ENCODE assay signal across 18 cellular contexts in the genomic region with DNA sequence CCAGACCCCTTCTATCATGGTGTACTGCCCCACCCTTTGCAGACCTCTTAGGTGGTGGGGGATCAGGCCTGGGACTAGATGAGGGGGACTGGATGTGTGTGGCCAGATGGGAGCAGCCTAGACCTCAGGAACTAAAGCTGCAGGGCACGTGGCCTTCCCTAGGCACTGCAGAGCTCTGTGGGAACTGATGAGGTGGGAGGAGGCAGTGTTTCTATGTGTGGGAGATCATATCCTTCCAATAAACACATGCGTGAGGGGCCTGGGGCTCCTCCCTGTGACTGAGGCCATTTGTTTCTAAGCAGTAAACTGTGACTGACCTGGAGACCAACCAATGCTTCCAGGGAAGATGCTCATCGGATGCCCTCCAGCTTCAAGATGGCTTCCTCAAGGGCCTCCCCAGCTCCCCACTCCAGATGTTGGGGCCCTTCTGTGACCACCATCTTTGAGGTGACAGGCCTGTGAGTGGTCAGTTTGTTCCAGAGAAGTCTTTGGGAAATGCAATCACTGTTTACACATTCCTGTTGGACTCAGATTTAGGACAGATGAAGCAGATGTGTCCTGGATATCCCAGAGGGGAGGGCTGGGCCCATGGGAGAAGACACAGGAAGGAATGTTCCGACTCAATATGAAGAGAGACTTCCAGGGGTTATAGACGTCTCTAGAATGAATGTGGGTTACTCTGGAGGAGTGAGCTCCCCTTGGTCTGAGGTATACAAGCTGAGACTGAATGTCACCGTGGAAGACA. TPM values are rescaled to one million over a fixed set of nuclear protein-coding genes. Genes with fewer than 3 reads are reported as not detected.
A peak's percentile ranks its signal among the peaks of the same experiment; 100 is the strongest.
DNase-seq lines count a peak whose midpoint lies in the region; ATAC-seq and TF ChIP-seq lines count a peak whose summit lies in the region.
"Had no signal": no experiment of that assay in that cellular context is flagged by ENCODE, and none has a peak within 500 bp of the region (broad histone marks: within the 10 kb centered on the region; RNA-seq: fewer than 3 reads in every experiment).

No MANE protein-coding gene starts in this region.

- H4K91ac ChIP-seq in IMR-90 (ENCODE audit: insufficient read depth, low read depth, low read length): peak overlapping the region; percentile 37; the same call in 1 of the 2 replicates
- no peak overlapping the region for H4K91ac ChIP-seq in mesenchymal stem cell (ENCODE audit: low read length)

- intact Hi-C loops in IMR-90 (cut with micrococcal nuclease): no loop called here

- peaks cover 17% of the 10 kb centered on the region for H3K9me1 ChIP-seq in IMR-90 (ENCODE audit: insufficient read depth, low read length)

- no peaks in the 10 kb centered on the region for H3K9me3 Mint-ChIP-seq in stimulated activated effector memory CD8-positive, alpha-beta T cell treated with anti-CD3 and anti-CD28 coated beads, Interleukin-12 subunit alpha, Interleukin-12 subunit beta, amount 100 ng/mL, for 72 hours
- H3K9me3 Mint-ChIP-seq: CD4-positive, CD25-positive, alpha-beta regulatory T cell; GM23338 had no signal

- peak overlapping the region; percentile 39 for H2AK9ac ChIP-seq in IMR-90 (replicated peaks; ENCODE audit: low read depth, low read length, poor library complexity)

- in situ Hi-C loops in IMR-90 (cut with MboI; ENCODE audit: low sequenced_read_pairs): no loop called here

- no TSS peak for BruUV-seq in IMR-90 (replicated peaks; lab: Mats Ljungman, UMichigan)

- TF ChIP-seq CTCF in IMR-90 (conservative IDR thresholded peaks at IDR 0.05; ENCODE audit: low read depth, low read length): no peak

- H3K27me3 ChIP-seq in IMR-90 (ENCODE audit: control insufficient read depth, insufficient read depth, low read length) (no peaks in the 10 kb centered on the region), mesenchymal stem cell (ENCODE audit: control insufficient read depth in 1 of 2, insufficient read depth in 1 of 2, low read length in 2 of 2) (no peaks in the 10 kb centered on the region)
- H3K27me3 ChIP-seq: MG63 had no signal

- peak overlapping the region; percentile 85 for H3K4ac ChIP-seq in IMR-90 (ENCODE audit: low read depth, low read length)
- no peak overlapping the region for H3K4ac ChIP-seq in mesenchymal stem cell (ENCODE audit: low read depth in 1 of 2, low read length in 2 of 2)

- no peak overlapping the region for H3K4me3 Mint-ChIP-seq in stimulated activated effector memory CD8-positive, alpha-beta T cell treated with anti-CD3 and anti-CD28 coated beads, Interleukin-12 subunit alpha, Interleukin-12 subunit beta, amount 100 ng/mL, for 72 hours
- H3K4me3 Mint-ChIP-seq: CD4-positive, CD25-positive, alpha-beta regulatory T cell; GM23338 had no signal

- H2AFZ ChIP-seq in IMR-90 (replicated peaks; ENCODE audit: low read length, poor library complexity): peak overlapping the region; percentile 81
- no peak overlapping the region for H2AFZ ChIP-seq in mesenchymal stem cell (ENCODE audit: low read depth, low read length)
- H2AFZ ChIP-seq: GM23338 had no signal

- DNase-seq in IMR-90 (no peak), mesenchymal stem cell (no peak), pons (ENCODE audit: low spot score) (no peak)
- no peak for DNase-seq in stimulated activated effector memory CD8-positive, alpha-beta T cell treated with anti-CD3 and anti-CD28 coated beads, Interleukin-12 subunit alpha, Interleukin-12 subunit beta, amount 100 ng/mL, for 72 hours (ENCODE audit: low spot score in 2 of 2)
- no peak for DNase-seq in activated naive CD4-positive, alpha-beta T cell (lab: John Stamatoyannopoulos, UW)
- DNase-seq: AML-193; CD4-positive, CD25-positive, alpha-beta regulatory T cell; DMS53; MG63; NCI-H1105 treated with DMSO at 0.1 percent for 48 hours; NCI-H187; NCI-H446 treated with DMSO at 0.1 percent for 48 hours; NCI-H748 treated with DMSO at 0.1 percent for 48 hours; Right ventricle myocardium superior had no signal

- no peak overlapping the region for H4K5ac ChIP-seq in IMR-90 (ENCODE audit: low read depth, low read length)

- H2BK15ac ChIP-seq in IMR-90 (ENCODE audit: low read depth, low read length) (peak overlapping the region; percentile 54; the same call in 1 of the 3 replicates), mesenchymal stem cell (ENCODE audit: low read depth, poor library complexity, severe bottlenecking) (peak overlapping the region; percentile 19)

- H4K8ac ChIP-seq in IMR-90 (ENCODE audit: low read depth in 2 of 2, low read length in 2 of 2): peak overlapping the region in 1 of 2 experiments; percentile 65; a peak in 3 of 4 replicates
- no peak overlapping the region for H4K8ac ChIP-seq in mesenchymal stem cell (ENCODE audit: low read length)

- peak overlapping the region; percentile 70 for H2AK5ac ChIP-seq in IMR-90 (ENCODE audit: low read depth, low read length)
- H2AK5ac ChIP-seq in mesenchymal stem cell (ENCODE audit: low read length, severe bottlenecking): no peak overlapping the region

- TF ChIP-seq POLR2A in IMR-90 (IDR thresholded peaks at IDR 0.05; ENCODE audit: low read depth, low read length): no peak

- H3K79me1 ChIP-seq in IMR-90 (ENCODE audit: low read depth in 1 of 2, low read length in 2 of 2) (no peaks in the 10 kb centered on the region), mesenchymal stem cell (replicated peaks; ENCODE audit: low read length, poor library complexity, severe bottlenecking) (no peaks in the 10 kb centered on the region)

- H2BK12ac ChIP-seq in mesenchymal stem cell (ENCODE audit: low read length in 2 of 2): no peak overlapping the region

- H2BK20ac ChIP-seq in IMR-90 (ENCODE audit: low read depth, low read length): peak overlapping the region; percentile 57

- dilution Hi-C loops in IMR-90 (cut with HindIII; ENCODE audit: low sequenced_read_pairs, unreplicated experiment): no loop called here

- H4K20me1 ChIP-seq in IMR-90 (ENCODE audit: insufficient read depth, low read length): no peaks in the 10 kb centered on the region

- H3K4me1 Mint-ChIP-seq in stimulated activated effector memory CD8-positive, alpha-beta T cell treated with anti-CD3 and anti-CD28 coated beads, Interleukin-12 subunit alpha, Interleukin-12 subunit beta, amount 100 ng/mL, for 72 hours: no peaks in the 10 kb centered on the region
- H3K4me1 Mint-ChIP-seq: CD4-positive, CD25-positive, alpha-beta regulatory T cell; GM23338 had no signal

- H3K14ac ChIP-seq in IMR-90 (replicated peaks; ENCODE audit: low read depth, low read length) (peak overlapping the region; percentile 44), mesenchymal stem cell (ENCODE audit: low read length in 2 of 2) (no peak overlapping the region)

- H3K27ac ChIP-seq in IMR-90 (ENCODE audit: insufficient read depth, low read length) (no peak overlapping the region), cingulate gyrus (ENCODE audit: low read depth, low read length) (peak overlapping the region; percentile 13), mesenchymal stem cell (ENCODE audit: low read length, poor library complexity, severe bottlenecking) (no peak overlapping the region)

- POLR2A ChIA-PET in IMR-90 (lab: Charles Lee; ENCODE audit: unreplicated experiment): no interaction called here

- H3K4me3 ChIP-seq in IMR-90 (ENCODE audit: insufficient read depth, low read depth, low read length) (no peak overlapping the region), mesenchymal stem cell (ENCODE audit: insufficient read depth in 1 of 2, low read depth in 1 of 2, low read length in 2 of 2) (no peak overlapping the region)
- H3K4me3 ChIP-seq: GM23338, MG63 had no signal

- H3K27ac Mint-ChIP-seq in stimulated activated effector memory CD8-positive, alpha-beta T cell treated with anti-CD3 and anti-CD28 coated beads, Interleukin-12 subunit alpha, Interleukin-12 subunit beta, amount 100 ng/mL, for 72 hours: peak overlapping the region; percentile 41
- H3K27ac Mint-ChIP-seq: CD4-positive, CD25-positive, alpha-beta regulatory T cell; GM23338 had no signal

- ATAC-seq in IMR-90 (ENCODE audit: low read depth) (no peak), HG03196 (IDR thresholded peaks at IDR 0.05; ENCODE audit: unreplicated experiment) (no peak)
- ATAC-seq in stimulated activated effector memory CD8-positive, alpha-beta T cell treated with anti-CD3 and anti-CD28 coated beads, Interleukin-12 subunit alpha, Interleukin-12 subunit beta, amount 100 ng/mL, for 72 hours: no peak
- ATAC-seq: Panc1 had no signal

- peak overlapping the region; percentile 49 for H2BK120ac ChIP-seq in IMR-90 (ENCODE audit: low read depth, low read length)
- H2BK120ac ChIP-seq in mesenchymal stem cell (ENCODE audit: low read depth, low read length): no peak overlapping the region

- H3K36me3 ChIP-seq in IMR-90 (ENCODE audit: control insufficient read depth, insufficient read depth, low read length): no peaks in the 10 kb centered on the region
- H3K36me3 ChIP-seq in mesenchymal stem cell (ENCODE audit: control insufficient read depth in 1 of 2, insufficient read depth in 2 of 2, low read depth in 1 of 2, low read length in 2 of 2): no peaks in the 10 kb centered on the region
- H3K36me3 ChIP-seq: MG63 had no signal

- H3K23ac ChIP-seq in IMR-90 (ENCODE audit: low read depth, low read length) (no peak overlapping the region), mesenchymal stem cell (ENCODE audit: low read length in 2 of 2) (no peak overlapping the region)

- no peak overlapping the region for H3K9ac ChIP-seq in IMR-90 (ENCODE audit: low read depth, low read length)
- H3K9ac ChIP-seq in mesenchymal stem cell (ENCODE audit: low read length): no peak overlapping the region

- no peak for TF ChIP-seq RAD21 in IMR-90 (IDR thresholded peaks at IDR 0.05; ENCODE audit: low read length)

- H3K18ac ChIP-seq in IMR-90 (ENCODE audit: low read depth, low read length) (no peak overlapping the region), mesenchymal stem cell (ENCODE audit: low read depth in 1 of 2, low read length in 2 of 2) (no peak overlapping the region)

- WGBS in IMR-90 (ENCODE audit: extremely low coverage in 2 of 2, insufficient read length in 1 of 2), 2 experiments: 83% methylated on average over 1 of the region's 6 CpGs; no CpG with 5 or more reads in 1 of the 2 experiments
- WGBS in mesenchymal stem cell: 70% methylated on average over 6 of the region's 6 CpGs

- CTCF ChIA-PET in IMR-90 (lab: Yijun Ruan, JAX): interaction anchor here (0.8 to 2.1 kb wide), 4 partner anchors 11 to 86 kb away, joined by 3 to 6 read pairs (median 4); no protein-coding TSS in a partner anchor

- H3K36me3 Mint-ChIP-seq in stimulated activated effector memory CD8-positive, alpha-beta T cell treated with anti-CD3 and anti-CD28 coated beads, Interleukin-12 subunit alpha, Interleukin-12 subunit beta, amount 100 ng/mL, for 72 hours: no peaks in the 10 kb centered on the region
- H3K36me3 Mint-ChIP-seq: CD4-positive, CD25-positive, alpha-beta regulatory T cell had no signal

- H3K9me3 ChIP-seq in IMR-90 (ENCODE audit: control insufficient read depth, insufficient read depth, low read length) (no peaks in the 10 kb centered on the region), mesenchymal stem cell (ENCODE audit: control insufficient read depth, low read length) (no peaks in the 10 kb centered on the region)
- H3K9me3 ChIP-seq: MG63 had no signal

- no peak overlapping the region for H3K56ac ChIP-seq in IMR-90 (ENCODE audit: extremely low read depth, insufficient read depth, low read length)

- H3K4me1 ChIP-seq in IMR-90 (ENCODE audit: control insufficient read depth, insufficient read depth, low read length): peaks cover 14% of the 10 kb centered on the region
- H3K4me1 ChIP-seq in mesenchymal stem cell (ENCODE audit: control insufficient read depth, insufficient read depth, low read depth, low read length): no peaks in the 10 kb centered on the region

- H2BK5ac ChIP-seq in IMR-90 (ENCODE audit: low read depth, low read length, poor library complexity, severe bottlenecking) (no peak overlapping the region), mesenchymal stem cell (ENCODE audit: low read depth, low read length, poor library complexity, severe bottlenecking) (no peak overlapping the region)

- H3K4me2 ChIP-seq in IMR-90 (ENCODE audit: low read depth, low read length) (no peak overlapping the region), mesenchymal stem cell (ENCODE audit: low read length, poor library complexity, severe bottlenecking) (no peak overlapping the region)
- H3K4me2 ChIP-seq: GM23338 had no signal

RNA-seq across cellular contexts. Expression of gene ZCCHC24, which starts 23.6 kb away (rescaled TPM):
- total RNA-seq in IMR-90 (2012; rRNA removed): 12.2 and 15.1 TPM in 2 replicates
- polyA plus RNA-seq in IMR-90 (2012; rRNA removed): 25.9 and 29.9 TPM in 2 replicates
- polyA plus RNA-seq in IMR-90 (2012; cell fraction: cytosol; rRNA removed): 19.8 and 29.3 TPM in 2 replicates
- polyA plus RNA-seq in IMR-90 (2012; cell fraction: nucleus; rRNA removed; ENCODE audit: low replicate concordance): 22.4 and 28.3 TPM in 2 replicates
- polyA plus RNA-seq in mesenchymal stem cell (2013, experiment 1 of 2): 47.4 TPM
- 49.0 TPM for polyA plus RNA-seq in mesenchymal stem cell (2013, experiment 2 of 2)

RNA-seq across cellular contexts. Expression of gene EIF5AL1, which starts 43.3 kb away (rescaled TPM):
- total RNA-seq in IMR-90 (2012; rRNA removed): 1.1 and 1.7 TPM in 2 replicates
- polyA plus RNA-seq in IMR-90 (2012; rRNA removed): 0.59 and 1.4 TPM in 2 replicates
- 0.14 and 0.64 TPM in 2 replicates for polyA plus RNA-seq in IMR-90 (2012; cell fraction: cytosol; rRNA removed)
- 0.45 and 0.69 TPM in 2 replicates for polyA plus RNA-seq in IMR-90 (2012; cell fraction: nucleus; rRNA removed; ENCODE audit: low replicate concordance)
- 0.57 TPM for polyA plus RNA-seq in mesenchymal stem cell (2013, experiment 1 of 2)
- polyA plus RNA-seq in mesenchymal stem cell (2013, experiment 2 of 2): 0.70 TPM
- total RNA-seq: CD4-positive, CD25-positive, alpha-beta regulatory T cell had no signal
